ENCODE assay signal across 13 cellular contexts in genomic region chr12:47846294-47846996, GRCh38. TPM values are rescaled to one million over a fixed set of nuclear protein-coding genes. Genes with fewer than 3 reads are reported as not detected.
"Had no signal": no experiment of that assay in that cellular context is flagged by ENCODE, and none has a peak within 500 bp of the region (broad histone marks: within the 10 kb centered on the region; RNA-seq: fewer than 3 reads in every experiment).

No MANE protein-coding gene starts in this region.

- H3K4me3 Mint-ChIP-seq: activated naive CD8-positive, alpha-beta T cell treated with anti-CD3 and anti-CD28 coated beads, Interleukin-2, amount 10 ng/mL, durations not matched to agents 7 days and 5 days; memory B cell; natural killer cell; stimulated activated naive CD8-positive, alpha-beta T cell treated with anti-CD3 and anti-CD28 coated beads, Interleukin-15, Interleukin-2, amounts not matched to agents 100 ng/mL and 50 ng/mL, for 24 hours had no signal

- H3K27me3 Mint-ChIP-seq: activated naive CD8-positive, alpha-beta T cell treated with anti-CD3 and anti-CD28 coated beads, Interleukin-2, amount 10 ng/mL, durations not matched to agents 7 days and 5 days; stimulated activated naive CD8-positive, alpha-beta T cell treated with anti-CD3 and anti-CD28 coated beads, Interleukin-15, Interleukin-2, amounts not matched to agents 100 ng/mL and 50 ng/mL, for 24 hours had no signal

- H3K27me3 ChIP-seq: testis had no signal

- H3K4me1 Mint-ChIP-seq: memory B cell, natural killer cell had no signal

- H3K27ac ChIP-seq: dorsolateral prefrontal cortex, esophagus muscularis mucosa, testis had no signal

- H3K36me3 Mint-ChIP-seq: memory B cell, natural killer cell had no signal

- H3K9me3 Mint-ChIP-seq: activated naive CD8-positive, alpha-beta T cell treated with anti-CD3 and anti-CD28 coated beads, Interleukin-2, amount 10 ng/mL, durations not matched to agents 7 days and 5 days; memory B cell; natural killer cell; stimulated activated naive CD8-positive, alpha-beta T cell treated with anti-CD3 and anti-CD28 coated beads, Interleukin-15, Interleukin-2, amounts not matched to agents 100 ng/mL and 50 ng/mL, for 24 hours had no signal

- H3K9me3 ChIP-seq: esophagus muscularis mucosa, testis had no signal

- H3K36me3 ChIP-seq: esophagus muscularis mucosa had no signal

- H3K27ac Mint-ChIP-seq: activated naive CD8-positive, alpha-beta T cell treated with anti-CD3 and anti-CD28 coated beads, Interleukin-2, amount 10 ng/mL, durations not matched to agents 7 days and 5 days; memory B cell; natural killer cell; stimulated activated naive CD8-positive, alpha-beta T cell treated with anti-CD3 and anti-CD28 coated beads, Interleukin-15, Interleukin-2, amounts not matched to agents 100 ng/mL and 50 ng/mL, for 24 hours had no signal

- H3K4me3 ChIP-seq: dorsolateral prefrontal cortex, esophagus muscularis mucosa, testis had no signal

- DNase-seq: activated CD4-positive, alpha-beta T cell treated with anti-CD3 and anti-CD28 coated beads for 4 hours; activated gamma-delta T cell; activated naive CD8-positive, alpha-beta T cell treated with anti-CD3 and anti-CD28 coated beads, Interleukin-2, amount 10 ng/mL, durations not matched to agents 7 days and 5 days; aorta; dorsolateral prefrontal cortex; left colon; natural killer cell; occipital lobe; stimulated activated CD4-positive, alpha-beta T cell treated with anti-CD3 and anti-CD28 coated beads, Interleukin-2, amount 100 ng/mL, for 48 hours; testis had no signal

- ATAC-seq: left colon, natural killer cell had no signal

RNA-seq across cellular contexts. Expression of gene VDR, which starts 58.3 kb away (rescaled TPM):
- total RNA-seq: occipital lobe had no signal
